In genomic region chr13:102845630-102846260, GRCh38 we compare ENCODE assay signal across 8 cellular contexts. TPM values are rescaled to one million over a fixed set of nuclear protein-coding genes. Genes with fewer than 3 reads are reported as not detected.
DNase-seq lines count a peak whose midpoint lies in the region; ATAC-seq and TF ChIP-seq lines count a peak whose summit lies in the region.

ERCC5 (plus strand) TSS chr13:102846032; CDS start chr13:102846267, 235 bp downstream.

- H3K36me3 Mint-ChIP-seq in WTC11 = no peaks in the 10 kb centered on the region

- peaks cover 38% of the 10 kb centered on the region for H3K79me2 ChIP-seq in smooth muscle cell (ENCODE audit: low read depth)

- no peak for TF ChIP-seq CTCF in AG04449 (IDR thresholded peaks at IDR 0.05; ENCODE audit: insufficient read depth, low read length, missing control alignments)
- TF ChIP-seq CTCF in WTC11 (IDR thresholded peaks at IDR 0.05) = no peak
- no peak for TF ChIP-seq CTCF in cardiac fibroblast (IDR thresholded peaks at IDR 0.05; ENCODE audit: low read depth, low read length)
- TF ChIP-seq CTCF in smooth muscle cell (IDR thresholded peaks at IDR 0.05; ENCODE audit: borderline replicate concordance, insufficient read depth, poor library complexity, severe bottlenecking) = no peak

- H3K4me1 ChIP-seq in smooth muscle cell (ENCODE audit: low read depth) = peaks cover 13% of the 10 kb centered on the region

- peaks cover 4% of the 10 kb centered on the region for H3K36me3 ChIP-seq in smooth muscle cell (ENCODE audit: low read depth)

- no peaks in the 10 kb centered on the region for H3F3A ChIP-seq in smooth muscle cell (ENCODE audit: low read depth)

- no peaks in the 10 kb centered on the region for H3K9me3 Mint-ChIP-seq in WTC11

- peak within 1 kb of the TSS; percentile 91 for H3K9ac ChIP-seq in smooth muscle cell (ENCODE audit: low read depth)

- CTCF ChIA-PET in AG04449 (lab: Yijun Ruan, JAX) = interaction anchor here (0.9 to 6.8 kb wide), 17 partner anchors 10 to 265 kb away, joined by 3 to 61 read pairs (median 5); no protein-coding TSS in a partner anchor
- CTCF ChIA-PET in WTC11 (lab: Charles Lee) = interaction anchor here (0.6 to 2.5 kb wide), 6 partner anchors 25 to 253 kb away, joined by 3 to 17 read pairs (median 10); partner anchors contain the start of gene TPP2

- peak within 1 kb of the TSS; percentile 94 for H3K27ac ChIP-seq in smooth muscle cell (ENCODE audit: low read depth)

- H3K4me3 ChIP-seq in AG04449 (ENCODE audit: low read depth, low read length) (peak within 1 kb of the TSS; percentile 95), cardiac fibroblast (replicated peaks in 1 of 2; ENCODE audit: low read depth in 2 of 2, low read length in 2 of 2) (peak within 1 kb of the TSS; percentile 93 to 100), smooth muscle cell (peak within 1 kb of the TSS; percentile 75)

- peak within 1 kb of the TSS; percentile 97 for H3K4me2 ChIP-seq in smooth muscle cell

- H3K27ac Mint-ChIP-seq in WTC11 = peak within 1 kb of the TSS; percentile 95

- DNase-seq in AG04449 (ENCODE audit: low read depth, low spot score) (peak; percentile 74), NCI-H226 (peak; percentile 94), WTC11 (ENCODE audit: low spot score) (peak; percentile 90), cardiac fibroblast (ENCODE audit: low read depth in 2 of 2) (peak; percentile 96 to 97), iPS-NIHi7 (ENCODE audit: extremely low spot score) (peak; percentile 81), smooth muscle cell (lab: John Stamatoyannopoulos, UW; ENCODE audit: unreplicated experiment) (peak; percentile 77)

- under 1% methylated on average over 49 of the region's 49 CpGs for WGBS in smooth muscle cell (ENCODE audit: low lambda C conversion rate)

- no peaks in the 10 kb centered on the region for H3K27me3 Mint-ChIP-seq in WTC11 (ENCODE audit: low read depth)

- peak within 1 kb of the TSS; percentile 95 for H3K4me3 Mint-ChIP-seq in WTC11

- H4K20me1 ChIP-seq in smooth muscle cell (ENCODE audit: low read depth) = peaks cover 32% of the 10 kb centered on the region

- ATAC-seq in GM18907 (IDR thresholded peaks at IDR 0.05; ENCODE audit: unreplicated experiment) = peak; percentile 88
- peak; percentile 84 for ATAC-seq in HG03159 (IDR thresholded peaks at IDR 0.05; ENCODE audit: unreplicated experiment)
- peak; percentile 82 for ATAC-seq in WTC11

- H3K27me3 ChIP-seq in smooth muscle cell (ENCODE audit: low read depth) = no peaks in the 10 kb centered on the region

- POLR2A ChIA-PET in AG04449 (lab: Yijun Ruan, JAX) (interaction anchor here (0.7 to 1.5 kb wide), 7 partner anchors 18 to 267 kb away, joined by 3 to 12 read pairs (median 4); partner anchors contain the start of genes TEX30 and TPP2), WTC11 (lab: Charles Lee) (interaction anchor here (0.7 to 2.4 kb wide), 5 partner anchors 46 to 254 kb away, joined by 3 to 15 read pairs (median 3); partner anchors contain the start of gene TPP2)

- peak within 1 kb of the TSS; percentile 87 for H2AFZ ChIP-seq in smooth muscle cell (ENCODE audit: low read depth)

- peaks cover 12% of the 10 kb centered on the region for H3K4me1 Mint-ChIP-seq in WTC11

- no peaks in the 10 kb centered on the region for H3K9me3 ChIP-seq in smooth muscle cell (replicated peaks; ENCODE audit: low read depth)

TF ChIP-seq in WTC11, 78 proteins besides CTCF, POLR2A, EP300 and RAD21 (continues in another document):
- TF ChIP-seq MYBL2 (CRISPR knock-in tag; IDR thresholded peaks at IDR 0.05) = peak; percentile 24; the same call in 1 of the 2 replicates
- TF ChIP-seq USF2 (CRISPR knock-in tag; IDR thresholded peaks at IDR 0.05) = peak; percentile 45; the same call in 1 of the 2 replicates
- peak; percentile 82 for TF ChIP-seq TEAD1 (CRISPR knock-in tag; IDR thresholded peaks at IDR 0.05)
- TF ChIP-seq FOXK1 (CRISPR knock-in tag; IDR thresholded peaks at IDR 0.05) = peak; percentile 94
- TF ChIP-seq ZNF317 (CRISPR knock-in tag; IDR thresholded peaks at IDR 0.05; ENCODE audit: borderline replicate concordance, low read depth) = no peak
- TF ChIP-seq AR (CRISPR knock-in tag; IDR thresholded peaks at IDR 0.05) = no peak
- TF ChIP-seq, protein P1, sequence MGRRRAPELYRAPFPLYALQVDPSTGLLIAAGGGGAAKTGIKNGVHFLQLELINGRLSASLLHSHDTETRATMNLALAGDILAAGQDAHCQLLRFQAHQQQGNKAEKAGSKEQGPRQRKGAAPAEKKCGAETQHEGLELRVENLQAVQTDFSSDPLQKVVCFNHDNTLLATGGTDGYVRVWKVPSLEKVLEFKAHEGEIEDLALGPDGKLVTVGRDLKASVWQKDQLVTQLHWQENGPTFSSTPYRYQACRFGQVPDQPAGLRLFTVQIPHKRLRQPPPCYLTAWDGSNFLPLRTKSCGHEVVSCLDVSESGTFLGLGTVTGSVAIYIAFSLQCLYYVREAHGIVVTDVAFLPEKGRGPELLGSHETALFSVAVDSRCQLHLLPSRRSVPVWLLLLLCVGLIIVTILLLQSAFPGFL (CRISPR knock-in tag; IDR thresholded peaks at IDR 0.05; ENCODE audit: borderline replicate concordance) = no peak
- peak; percentile 68; the same call in 1 of the 2 replicates for TF ChIP-seq AFF4 (CRISPR knock-in tag; IDR thresholded peaks at IDR 0.05; ENCODE audit: borderline replicate concordance)
- TF ChIP-seq, protein P2, sequence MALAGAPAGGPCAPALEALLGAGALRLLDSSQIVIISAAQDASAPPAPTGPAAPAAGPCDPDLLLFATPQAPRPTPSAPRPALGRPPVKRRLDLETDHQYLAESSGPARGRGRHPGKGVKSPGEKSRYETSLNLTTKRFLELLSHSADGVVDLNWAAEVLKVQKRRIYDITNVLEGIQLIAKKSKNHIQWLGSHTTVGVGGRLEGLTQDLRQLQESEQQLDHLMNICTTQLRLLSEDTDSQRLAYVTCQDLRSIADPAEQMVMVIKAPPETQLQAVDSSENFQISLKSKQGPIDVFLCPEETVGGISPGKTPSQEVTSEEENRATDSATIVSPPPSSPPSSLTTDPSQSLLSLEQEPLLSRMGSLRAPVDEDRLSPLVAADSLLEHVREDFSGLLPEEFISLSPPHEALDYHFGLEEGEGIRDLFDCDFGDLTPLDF (CRISPR knock-in tag; IDR thresholded peaks at IDR 0.05) = no peak
- TF ChIP-seq NR3C1 (CRISPR knock-in tag; conservative IDR thresholded peaks at IDR 0.05; ENCODE audit: low read depth) = no peak
- peak; percentile 96 for TF ChIP-seq SP1 (CRISPR knock-in tag; conservative IDR thresholded peaks at IDR 0.05)

RNA-seq across cellular contexts. Expression of gene ERCC5, which starts in this region (rescaled TPM):
- 15.6 to 26.5 TPM (median 20.3 TPM) in 3 replicates for total RNA-seq in WTC11 (2021)
- total RNA-seq in smooth muscle cell = 65.2 and 67.6 TPM in 2 replicates
- polyA plus RNA-seq in smooth muscle cell = 29.9 and 30.1 TPM in 2 replicates

Comparison
In these comparisons a context has a peak if more than half of its experiments do, and no peak if none do; other contexts are left out.
1. Peak in every context shown above with its lines: DNase-seq, ATAC-seq, H3K4me3 ChIP-seq and H3K27ac ChIP-seq.